In the genomic region with DNA sequence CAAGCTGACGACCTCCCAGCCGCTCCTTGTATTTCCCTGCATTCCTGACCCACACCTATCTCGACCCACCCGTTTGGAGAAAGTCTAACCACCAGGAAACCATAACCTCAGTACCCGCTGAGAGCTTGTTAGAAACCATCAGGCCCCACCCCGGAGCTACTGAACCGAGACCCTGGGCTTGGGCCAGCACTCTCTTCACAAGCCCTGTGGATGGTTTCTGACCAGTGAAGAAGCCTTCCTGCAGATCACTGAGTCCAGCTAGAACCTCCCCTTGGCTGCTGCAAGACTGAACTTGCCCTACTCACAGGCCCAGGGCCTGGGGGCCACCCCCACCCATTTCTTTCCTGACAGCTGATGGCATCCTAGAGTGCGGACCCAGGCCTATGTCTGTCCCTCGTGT, we compare ENCODE assay signal across 1 cellular context.
TF ChIP-seq lines count a peak whose summit lies in the region.

No MANE protein-coding gene starts in this region.

TF ChIP-seq in H1, 55 proteins besides CTCF, POLR2A, EP300 and RAD21:
- TF ChIP-seq POLR2AphosphoS5 (IDR thresholded peaks at IDR 0.05; ENCODE audit: low read depth, low read length) = 0 out of 2 replicates have a peak, but pooled peaks have one; percentile 4
- no peak for TF ChIP-seq RBBP5 (IDR thresholded peaks at IDR 0.05; ENCODE audit: borderline replicate concordance, low read depth, low read length)
- no peak for TF ChIP-seq CHD2 (IDR thresholded peaks at IDR 0.05; ENCODE audit: low read length)
- TF ChIP-seq, protein P1, sequence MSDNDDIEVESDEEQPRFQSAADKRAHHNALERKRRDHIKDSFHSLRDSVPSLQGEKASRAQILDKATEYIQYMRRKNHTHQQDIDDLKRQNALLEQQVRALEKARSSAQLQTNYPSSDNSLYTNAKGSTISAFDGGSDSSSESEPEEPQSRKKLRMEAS (IDR thresholded peaks at IDR 0.05) = no peak
- TF ChIP-seq BCL11A (IDR thresholded peaks at IDR 0.05; ENCODE audit: low read depth in 2 of 2, low read length in 2 of 2) = no peak
- no peak for TF ChIP-seq KDM5A (IDR thresholded peaks at IDR 0.05; ENCODE audit: low read length)
TF ChIP-seq in H1: peak in this region for 1.
